23 cellular contexts compared by ENCODE assay signal in the genomic region with DNA sequence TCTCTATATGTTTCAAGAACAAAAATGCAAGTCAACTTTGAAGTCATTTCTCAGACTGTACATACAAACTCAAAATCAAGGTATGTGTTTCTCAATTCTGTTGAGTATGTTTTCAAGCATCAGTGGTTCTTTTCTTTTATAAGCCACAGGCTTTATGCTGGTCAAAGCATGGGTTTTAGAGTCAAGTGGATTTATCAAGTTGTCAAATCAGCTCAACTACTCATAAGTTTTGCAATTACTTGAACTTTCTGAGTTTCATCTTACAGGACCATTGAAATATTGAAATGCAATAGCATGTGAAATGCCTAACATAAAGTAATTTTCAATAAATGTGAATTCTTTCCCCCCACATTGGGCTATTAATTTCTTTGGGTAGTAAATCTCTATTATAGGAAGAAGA.
"Had no signal": no experiment of that assay in that cellular context is flagged by ENCODE, and none has a peak within 500 bp of the region (broad histone marks: within the 10 kb centered on the region; RNA-seq: fewer than 3 reads in every experiment).

No MANE protein-coding gene starts in this region.

- H3K9me3 ChIP-seq: SJSA1 had no signal

- H3K27ac ChIP-seq: HL-60, SJSA1, SK-N-MC had no signal

- H3K36me3 ChIP-seq: SJSA1 had no signal

- H3K4me3 ChIP-seq: SJSA1, SK-N-MC had no signal

- H3K36me3 Mint-ChIP-seq: IgD-negative memory B cell had no signal

- H3K4me1 Mint-ChIP-seq: IgD-negative memory B cell had no signal

- H3K27me3 ChIP-seq: SJSA1 had no signal

- H3K4me3 Mint-ChIP-seq: IgD-negative memory B cell had no signal

- DNase-seq: KBM-7, MV-4-11, NCI-H1048, NCI-H1105, NCI-H1417, NCI-H1436 treated with DMSO at 0.1 percent for 48 hours, NCI-H1694, NCI-H187 treated with DMSO at 0.1 percent for 48 hours, NCI-H2029 treated with DMSO at 0.1 percent for 48 hours, NCI-H2171, NCI-H226, NCI-H446, NCI-H510A, NCI-H524 treated with DMSO at 0.1 percent for 48 hours, NCI-H69, NCI-H774, Right ventricle myocardium superior, RPMI8226, SIG-M5 had no signal

- H3K27me3 Mint-ChIP-seq: IgD-negative memory B cell had no signal

- H3K27ac Mint-ChIP-seq: IgD-negative memory B cell had no signal
